ENCODE assay signal across 17 cellular contexts in genomic region chr13:113771709-113772331, GRCh38. TPM values are rescaled to one million over a fixed set of nuclear protein-coding genes. Genes with fewer than 3 reads are reported as not detected.
DNase-seq lines count a peak whose midpoint lies in the region; ATAC-seq and TF ChIP-seq lines count a peak whose summit lies in the region.
"Had no signal": no experiment of that assay in that cellular context is flagged by ENCODE, and none has a peak within 500 bp of the region (broad histone marks: within the 10 kb centered on the region; RNA-seq: fewer than 3 reads in every experiment).

No MANE protein-coding gene starts in this region.

- no peak for TF ChIP-seq CTCF in CD14-positive monocyte (IDR thresholded peaks at IDR 0.05)
- no peak for TF ChIP-seq CTCF in fibroblast of pulmonary artery (IDR thresholded peaks at IDR 0.05; ENCODE audit: low read length, missing control alignments)

- intact Hi-C loops in CD14-positive monocyte (cut with micrococcal nuclease): no loop called here

- peaks cover 0 to 6% of the 10 kb centered on the region in 2 donors for H3K36me3 Mint-ChIP-seq in CD14-positive monocyte
- H3K36me3 Mint-ChIP-seq: immature natural killer cell had no signal

- no peak for ATAC-seq in GM18867 (IDR thresholded peaks at IDR 0.05; ENCODE audit: unreplicated experiment)
- ATAC-seq: upper lobe of right lung had no signal

- H3K27ac Mint-ChIP-seq in CD14-positive monocyte: peak overlapping the region in 6 of 7 donors; percentile 15 to 89 (median 40)
- H3K27ac Mint-ChIP-seq: activated naive CD8-positive, alpha-beta T cell; CD4-positive, alpha-beta T cell; immature natural killer cell had no signal

- peaks cover 4 to 7% (median 6%) of the 10 kb centered on the region in 3 donors for H3K27me3 Mint-ChIP-seq in CD14-positive monocyte (ENCODE audit: low read depth in 3 of 3)
- H3K27me3 Mint-ChIP-seq: activated naive CD8-positive, alpha-beta T cell; CD4-positive, alpha-beta T cell had no signal

- H3K4me3 ChIP-seq in fibroblast of pulmonary artery (replicated peaks; ENCODE audit: low read depth, low read length): no peak overlapping the region
- H3K4me3 ChIP-seq: right lobe of liver, upper lobe of right lung had no signal

- peak overlapping the region in 1 of 2 donors; percentile 10 for H3K4me3 Mint-ChIP-seq in CD14-positive monocyte
- H3K4me3 Mint-ChIP-seq: activated naive CD8-positive, alpha-beta T cell; CD4-positive, alpha-beta T cell; immature natural killer cell had no signal

- H3K4me1 Mint-ChIP-seq in CD14-positive monocyte: peaks cover 10% of the 10 kb centered on the region

- peaks cover 8 to 29% (median 19%) of the 10 kb centered on the region in 7 donors for H3K9me3 Mint-ChIP-seq in CD14-positive monocyte
- H3K9me3 Mint-ChIP-seq: immature natural killer cell had no signal

- DNase-seq in A172 (ENCODE audit: low spot score) (peak; percentile 44), CD14-positive monocyte (ENCODE audit: low spot score) (peak; percentile 22), NCI-H226 (peak; percentile 75), fibroblast of pulmonary artery (ENCODE audit: low read depth) (peak; percentile 68), NCI-H748 (lab: John Stamatoyannopoulos, UW; ENCODE audit: unreplicated experiment) (no peak), COR-L47 (lab: John Stamatoyannopoulos, UW) (no peak)
- DNase-seq: CD4-positive, alpha-beta T cell; central memory CD4-positive, alpha-beta T cell; immature natural killer cell; mesendoderm; NCI-H146; NCI-H446; right lobe of liver; stimulated activated CD4-positive, alpha-beta T cell treated with anti-CD3 and anti-CD28 coated beads, Interleukin-2, amount 100 ng/mL, for 48 hours had no signal

RNA-seq across cellular contexts. Expression of gene TMEM255B, which starts 12.8 kb away (rescaled TPM):
- total RNA-seq in A172 (2014; rRNA removed; shearing (Covaris generic)): 1.8 and 2.3 TPM in 2 replicates
- 1 to 10 TPM; 5.9 to 7.5 TPM for polyA plus RNA-seq in CD14-positive monocyte
- polyA plus RNA-seq: immature natural killer cell had no signal

Comparison
In these comparisons a context has a peak if more than half of its experiments do, and no peak if none do; other contexts are left out.
1. DNase-seq: peak in A172 (single experiment), CD14-positive monocyte (single experiment), NCI-H226 (single experiment) and fibroblast of pulmonary artery (single experiment); none in NCI-H748 (single experiment) and COR-L47 (single experiment).